Comparison of ENCODE assay signal across 8 cellular contexts in genomic region chr4:129095811-129096454, GRCh38. TPM values are rescaled to one million over a fixed set of nuclear protein-coding genes. Genes with fewer than 3 reads are reported as not detected.
DNase-seq lines count a peak whose midpoint lies in the region; ATAC-seq and TF ChIP-seq lines count a peak whose summit lies in the region.

C4orf33 (plus strand) TSS chr4:129096152; CDS start chr4:129102611, 6,459 bp downstream.

- H3K4me3 Mint-ChIP-seq in progenitor cell of endocrine pancreas (ENCODE audit: low read depth): peak within 1 kb of the TSS; percentile 93

- H3K36me3 ChIP-seq in SU-DHL-6 (ENCODE audit: low read length) (no peaks in the 10 kb centered on the region), heart left ventricle (no peaks in the 10 kb centered on the region), upper lobe of right lung (no peaks in the 10 kb centered on the region)

- peak within 1 kb of the TSS; percentile 89 for H2AFZ ChIP-seq in SU-DHL-6 (ENCODE audit: low read depth, low read length, severe bottlenecking)

- H3K36me3 Mint-ChIP-seq in progenitor cell of endocrine pancreas (ENCODE audit: insufficient read depth): no peaks in the 10 kb centered on the region

- H3K27ac ChIP-seq in SU-DHL-6 (ENCODE audit: low read depth, low read length) (0 out of 2 replicates have a peak within 1 kb of the TSS, but pooled peaks have one; percentile 35), adipose tissue (ENCODE audit: low read depth, low read length) (peak within 1 kb of the TSS; percentile 19), heart left ventricle (peak within 1 kb of the TSS; percentile 35 to 95 (median 83)), upper lobe of right lung (peak within 1 kb of the TSS; percentile 87)

- peaks cover 8% of the 10 kb centered on the region for H3K4me1 Mint-ChIP-seq in progenitor cell of endocrine pancreas (ENCODE audit: low read depth)

- peak within 1 kb of the TSS; percentile 72 for H3K9ac ChIP-seq in SU-DHL-6 (ENCODE audit: low read length)

- DNase-seq in EL (peak; percentile 73), KBM-7 (peak; percentile 92), heart left ventricle (peak; percentile 60 to 77 (median 69)), progenitor cell of endocrine pancreas (ENCODE audit: low spot score, unreplicated experiment) (peak; percentile 28), upper lobe of right lung (peak; percentile 85)

- H3K27me3 ChIP-seq in SU-DHL-6 (ENCODE audit: low read length) (no peaks in the 10 kb centered on the region), heart left ventricle (no peaks in the 10 kb centered on the region), upper lobe of right lung (no peaks in the 10 kb centered on the region)

- H3K9me3 Mint-ChIP-seq in progenitor cell of endocrine pancreas (ENCODE audit: low read depth): peaks cover 4% of the 10 kb centered on the region

- H3K9me3 ChIP-seq in SU-DHL-6 (ENCODE audit: insufficient read depth, low read length) (no peaks in the 10 kb centered on the region), heart left ventricle (no peaks in the 10 kb centered on the region), upper lobe of right lung (no peaks in the 10 kb centered on the region)

- WGBS in adipose tissue, 3 donors: 1 to 6% (median 2%) methylated on average over 14 of the region's 14 CpGs
- WGBS in heart left ventricle, 4 donors: 8 to 13% (median 9%) methylated on average over 14 of the region's 14 CpGs

- in situ Hi-C loops in KBM-7 (cut with MboI; ENCODE audit: low pct_unique_long_range_greater_than_20kb, low sequenced_read_pairs): no loop called here

- intact Hi-C loops in heart left ventricle (cut with DNase I) (loop anchor here in 2 of 10 donors (10.0 kb wide), 2 partner anchors 281 to 811 kb away; partner anchors contain the start of gene PGRMC2 (in 1 of the 2)), upper lobe of right lung (cut with DNase I) (no loop called here)

- peak in 1 of 2 donors; percentile 38 for TF ChIP-seq POLR2A in heart left ventricle (IDR thresholded peaks at IDR 0.05)

- H4K20me1 ChIP-seq in SU-DHL-6 (ENCODE audit: low read depth, low read length): 0 out of 2 replicates have a peak, but pooled peaks cover 2% of the 10 kb centered on the region

- H3K4me3 ChIP-seq in SU-DHL-6 (ENCODE audit: insufficient read depth, low read length, poor library complexity, severe bottlenecking) (peak within 1 kb of the TSS; percentile 85), heart left ventricle (peak within 1 kb of the TSS; percentile 33 to 70 (median 58)), upper lobe of right lung (peak within 1 kb of the TSS; percentile 67)

- H3K4me2 ChIP-seq in SU-DHL-6 (ENCODE audit: low read depth, low read length, poor library complexity, severe bottlenecking): peak within 1 kb of the TSS; percentile 87

- H3F3A ChIP-seq in SU-DHL-6 (ENCODE audit: insufficient read depth): 0 out of 2 replicates have a peak, but pooled peaks cover 5% of the 10 kb centered on the region

- no peaks in the 10 kb centered on the region for H3K27me3 Mint-ChIP-seq in progenitor cell of endocrine pancreas

- H3K4me1 ChIP-seq in heart left ventricle (peaks cover 0 to 39% (median 23%) of the 10 kb centered on the region in 12 donors), upper lobe of right lung (peaks cover 20% of the 10 kb centered on the region)

- H3K79me2 ChIP-seq in SU-DHL-6 (ENCODE audit: insufficient read depth, low read length): peaks cover 22% of the 10 kb centered on the region

- no peaks in the 10 kb centered on the region for H3K9me2 ChIP-seq in SU-DHL-6 (replicated peaks; ENCODE audit: insufficient read depth, low read length)

- TF ChIP-seq CTCF in SU-DHL-6 (IDR thresholded peaks at IDR 0.05; ENCODE audit: insufficient read depth, low read length, poor library complexity, severe bottlenecking): no peak
- no peak for TF ChIP-seq CTCF in heart left ventricle (IDR thresholded peaks at IDR 0.05)
- TF ChIP-seq CTCF in progenitor cell of endocrine pancreas (IDR thresholded peaks at IDR 0.05; ENCODE audit: unreplicated experiment): no peak
- TF ChIP-seq CTCF in upper lobe of right lung (IDR thresholded peaks at IDR 0.05): no peak

- peak within 1 kb of the TSS; percentile 98 for H3K27ac Mint-ChIP-seq in progenitor cell of endocrine pancreas

- peak; percentile 50 for ATAC-seq in GM21723 (IDR thresholded peaks at IDR 0.05; ENCODE audit: unreplicated experiment)
- ATAC-seq in heart left ventricle: peak in 3 of 4 donors; percentile 40 to 57 (median 49)
- ATAC-seq in upper lobe of right lung: peak; percentile 67

RNA-seq across cellular contexts. Expression of gene C4orf33, which starts in this region (rescaled TPM):
- polyA plus RNA-seq in adipose tissue (10 to 100 TPM in 1 of 3 donors, 1 to 10 TPM in 2; 4.6 to 12.1 (median 5.9) TPM), heart left ventricle (1 to 10 TPM; 3.8 to 4.4 TPM)
- total RNA-seq in heart left ventricle (10 to 100 TPM in 1 of 9 donors, 1 to 10 TPM in 8; 2.8 to 11.7 (median 4.3) TPM), progenitor cell of endocrine pancreas (11.3 and 12.2 TPM in 2 replicates), upper lobe of right lung (10.4 TPM)

Comparison
In these comparisons a context has a peak if more than half of its experiments do, and no peak if none do; other contexts are left out.
1. Peak in every context shown above with its lines: DNase-seq, ATAC-seq, H3K4me3 ChIP-seq and H3K27ac ChIP-seq.
2. DNase-seq: peak in every context shown above with its lines; median percentile 92 in KBM-7; 85 in upper lobe of right lung; 73 in EL; 69 in heart left ventricle; 28 in progenitor cell of endocrine pancreas.
3. H3K27ac ChIP-seq: peak in every context shown above with its lines; median percentile 87 in upper lobe of right lung; 83 in heart left ventricle; 35 in SU-DHL-6; 19 in adipose tissue.